ENCODE assay signal across 7 cellular contexts in the genomic region with DNA sequence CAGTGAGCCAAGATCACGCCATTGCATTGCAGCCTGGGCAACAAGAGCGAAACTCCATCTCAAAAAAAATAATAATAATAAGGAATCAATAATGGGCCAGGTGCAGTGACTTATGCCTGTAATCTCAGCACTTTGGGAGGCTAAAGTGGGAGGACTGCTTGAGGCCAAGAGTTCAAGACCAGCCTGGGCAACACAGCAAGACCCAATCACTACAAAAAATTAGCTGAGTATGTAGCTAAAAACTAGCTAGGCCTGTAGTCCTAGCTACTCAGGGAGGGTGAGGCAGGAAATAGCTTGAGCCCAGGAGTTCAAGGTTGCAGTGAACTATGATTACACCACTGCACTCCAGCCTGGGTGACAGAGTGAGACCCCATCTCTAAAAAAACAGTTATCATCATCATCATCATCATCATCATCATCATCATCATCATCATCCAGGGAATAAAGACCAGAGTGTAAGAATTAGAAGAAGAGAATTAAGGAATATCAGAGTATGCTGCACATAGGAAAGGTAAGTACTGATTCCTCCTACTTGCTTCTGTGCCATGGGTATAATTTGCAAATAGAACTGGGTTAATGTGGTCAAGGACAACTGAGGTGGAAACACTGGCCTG.
DNase-seq lines count a peak whose midpoint lies in the region; ATAC-seq, FAIRE-seq and TF ChIP-seq lines count a peak whose summit lies in the region.
"Not testable (repeated sequence)": the region's sequence is repeated elsewhere in the genome, so short reads cannot be mapped to it uniquely, and the experiment has no call there.

No MANE protein-coding gene starts in this region.

- H3K4me1 ChIP-seq in HEK293 (ENCODE audit: control insufficient read depth, insufficient read depth, low read length), result not testable (repeated sequence)
- H3K4me1 ChIP-seq in OCI-LY7 (ENCODE audit: insufficient read depth, low read length, poor library complexity, severe bottlenecking) (peaks cover 77% of the 10 kb centered on the region), GM12878 (ENCODE audit: control insufficient read depth, insufficient read depth, low read length) (peaks cover 58% of the 10 kb centered on the region), spleen (peaks cover 17 to 81% (median 51%) of the 10 kb centered on the region in 6 donors)

- SMC1A ChIA-PET in GM12878 (lab: Charles Lee; ENCODE audit: uncharacterized antibody, unreplicated experiment), result interaction anchor here (2.0 to 4.8 kb wide), 2 partner anchors 11 to 93 kb away, joined by 9 to 123 read pairs; no protein-coding TSS in a partner anchor

- H3K36me3 Mint-ChIP-seq in Calu3 (ENCODE audit: insufficient read depth, unreplicated experiment) (peaks cover 26% of the 10 kb centered on the region), activated B cell treated with CpG ODN at 0.5 μM for 24 hours (ENCODE audit: low read depth) (peaks cover 46% of the 10 kb centered on the region), memory B cell (peaks cover 23% of the 10 kb centered on the region)

- H3K36me3 ChIP-seq in HEK293 (ENCODE audit: control insufficient read depth in 2 of 2, insufficient read depth in 1 of 2, low read length in 2 of 2), result peaks cover 17 to 65% of the 10 kb centered on the region in 2 experiments
- H3K36me3 ChIP-seq in OCI-LY7 (ENCODE audit: insufficient read depth, low read length), result peaks cover 85% of the 10 kb centered on the region
- peaks cover 12 to 17% of the 10 kb centered on the region in 2 experiments for H3K36me3 ChIP-seq in GM12878 (ENCODE audit: control insufficient read depth in 2 of 2, insufficient read depth in 2 of 2, low read length in 1 of 2)
- H3K36me3 ChIP-seq in spleen, result peaks cover 0 to 93% (median 18%) of the 10 kb centered on the region in 6 donors

- H2AFZ ChIP-seq in OCI-LY7 (ENCODE audit: low read length); GM12878 (ENCODE audit: control insufficient read depth, low read depth, low read length): not testable (repeated sequence)

- H3K4me3 ChIP-seq in HEK293 (ENCODE audit: low read depth, low read length); spleen: not testable (repeated sequence)
- H3K4me3 ChIP-seq in OCI-LY7 (ENCODE audit: low read depth, low read length, poor library complexity, severe bottlenecking), result peak overlapping the region; percentile 62
- peak overlapping the region; percentile 60; the same call in 1 of the 2 replicates for H3K4me3 ChIP-seq in GM12878

- TF ChIP-seq CTCF in Calu3 (IDR thresholded peaks at IDR 0.05; ENCODE audit: unreplicated experiment); HEK293 (tag by site-specific recombination; IDR thresholded peaks at IDR 0.05); OCI-LY7 (conservative IDR thresholded peaks at IDR 0.05; ENCODE audit: low read length); activated B cell treated with CpG ODN at 0.5 μM for 24 hours (IDR thresholded peaks at IDR 0.05); GM12878 (IDR thresholded peaks at IDR 0.05 in 2 of 3, conservative IDR thresholded peaks at IDR 0.05 in 1 of 3; ENCODE audit: control insufficient read depth in 2 of 3, extremely low read depth in 1 of 3, insufficient read depth in 1 of 3, low read depth in 3 of 3, low read length in 3 of 3); spleen (IDR thresholded peaks at IDR 0.05 in 8 of 11, conservative IDR thresholded peaks at IDR 0.05 in 3 of 11): not testable (repeated sequence)

- not testable (repeated sequence) for DNase-seq in Calu3; OCI-LY7 (ENCODE audit: low spot score); activated B cell treated with CpG ODN at 0.5 μM for 24 hours; GM12878 (ENCODE audit: low read depth, low spot score); memory B cell (ENCODE audit: low spot score in 2 of 2); spleen

- 93% methylated on average over 2 of the region's 2 CpGs for WGBS in GM12878 (ENCODE audit: insufficient coverage, insufficient replicate concordance, low lambda C conversion rate, missing lambda C conversion rate)
- 93 to 100% (median 99%) methylated on average over 2 of the region's 2 CpGs for WGBS in spleen, 5 donors

- intact Hi-C loops in Calu3 (cut with micrococcal nuclease; ENCODE audit: unreplicated experiment); OCI-LY7 (cut with micrococcal nuclease; ENCODE audit: unreplicated experiment); activated B cell treated with CpG ODN at 0.5 μM for 24 hours (cut with micrococcal nuclease); spleen (cut with DNase I; ENCODE audit: low total_unique reads): not testable (repeated sequence)
- intact Hi-C loops in GM12878 (cut with micrococcal nuclease; ENCODE audit: unreplicated experiment), result loop anchor here (5.0 kb wide), 1 partner anchor 241 kb away; the partner anchor contains the start of gene NCOA3

- in situ Hi-C loops in GM12878 (cut with MboI), result not testable (repeated sequence)

- H3K9me3 Mint-ChIP-seq in Calu3 (ENCODE audit: low read depth, unreplicated experiment); activated B cell treated with CpG ODN at 0.5 μM for 24 hours; memory B cell: not testable (repeated sequence)

- H3K79me2 ChIP-seq in OCI-LY7 (ENCODE audit: insufficient read depth, low read depth, low read length), result peaks cover 75% of the 10 kb centered on the region; the same call in 1 of the 2 replicates
- peaks cover 70% of the 10 kb centered on the region for H3K79me2 ChIP-seq in GM12878 (ENCODE audit: control insufficient read depth, insufficient read depth, low read length)

- H4K20me1 ChIP-seq in OCI-LY7 (ENCODE audit: insufficient read depth, low read length); GM12878 (ENCODE audit: control insufficient read depth, insufficient read depth): not testable (repeated sequence)

- not testable (repeated sequence) for FAIRE-seq in GM12878 (lab: Jason Lieb, UNC)

- not testable (repeated sequence) for TF ChIP-seq RAD21 in GM12878 (IDR thresholded peaks at IDR 0.05; ENCODE audit: insufficient read depth, low read depth, low read length)

- H3K27ac ChIP-seq in HEK293 (ENCODE audit: extremely low read depth, low read depth, low read length), result not testable (repeated sequence)
- H3K27ac ChIP-seq in OCI-LY7 (ENCODE audit: low read depth, low read length, poor library complexity, severe bottlenecking) (peak overlapping the region; percentile 99), GM12878 (ENCODE audit: control insufficient read depth, insufficient read depth) (peak overlapping the region; percentile 93), spleen (peak overlapping the region in 7 of 8 donors; percentile 17 to 83 (median 67))

- BruUV-seq in Calu3 (replicated peaks; lab: Mats Ljungman, UMichigan); OCI-LY7 (replicated peaks; lab: Mats Ljungman, UMichigan); GM12878 (replicated peaks; lab: Mats Ljungman, UMichigan): not testable (repeated sequence)

- not testable (repeated sequence) for H3K9ac ChIP-seq in GM12878 (ENCODE audit: control insufficient read depth, insufficient read depth, low read length)

- RAD21 ChIA-PET in GM12878 (lab: Charles Lee; ENCODE audit: unreplicated experiment), result interaction anchor here (2.3 to 4.9 kb wide), 3 partner anchors 12 to 123 kb away, joined by 13 to 70 read pairs (median 29); no protein-coding TSS in a partner anchor

- CTCF ChIA-PET in Calu3 (lab: Charles Lee), result not testable (repeated sequence)
- CTCF ChIA-PET in HEK293 (lab: Yijun Ruan, JAX), result interaction anchor here (0.6 to 3.3 kb wide), 2 partner anchors 12 to 508 kb away, joined by 3 to 17 read pairs; no protein-coding TSS in a partner anchor
- CTCF ChIA-PET in OCI-LY7 (lab: Charles Lee; ENCODE audit: unreplicated experiment), result interaction anchor here (2.6 kb wide), 1 partner anchor 10 kb away, joined by 11 read pairs; no protein-coding TSS in a partner anchor
- CTCF ChIA-PET in activated B cell treated with CpG ODN at 0.5 μM for 24 hours (lab: Charles Lee), result interaction anchor here (1.1 to 4.3 kb wide), 2 partner anchors 12 to 284 kb away, joined by 3 to 62 read pairs; no protein-coding TSS in a partner anchor
- CTCF ChIA-PET in GM12878 (lab: Yijun Ruan, JAX), result interaction anchor here (1.8 to 10.1 kb wide), 2 partner anchors 13 to 42 kb away, joined by 6 to 148 read pairs; no protein-coding TSS in a partner anchor

- not testable (repeated sequence) for ATAC-seq in activated B cell treated with CpG ODN at 0.5 μM for 24 hours (ENCODE audit: low read depth); GM12878; memory B cell (ENCODE audit: low read depth)

- H3K4me1 Mint-ChIP-seq in Calu3 (ENCODE audit: low read depth, unreplicated experiment), result peaks cover 29% of the 10 kb centered on the region
- H3K4me1 Mint-ChIP-seq in activated B cell treated with CpG ODN at 0.5 μM for 24 hours, result peaks cover 78% of the 10 kb centered on the region
- H3K4me1 Mint-ChIP-seq in memory B cell, result peaks cover 52% of the 10 kb centered on the region

- not testable (repeated sequence) for H3K27me3 Mint-ChIP-seq in Calu3 (ENCODE audit: unreplicated experiment); activated B cell treated with CpG ODN at 0.5 μM for 24 hours; memory B cell

- H3K4me3 Mint-ChIP-seq in Calu3 (ENCODE audit: low read depth, unreplicated experiment), result not testable (repeated sequence)
- H3K4me3 Mint-ChIP-seq in activated B cell treated with CpG ODN at 0.5 μM for 24 hours (peak overlapping the region; percentile 15), memory B cell (peak overlapping the region; percentile 19)

- TF ChIP-seq POLR2A in GM12878 (IDR thresholded peaks at IDR 0.05; ENCODE audit: low read depth, low read length); spleen (IDR thresholded peaks at IDR 0.05): not testable (repeated sequence)

- not testable (repeated sequence) for H3K9me2 ChIP-seq in OCI-LY7 (ENCODE audit: insufficient read depth, low read length)

- not testable (repeated sequence) for H3K27me3 ChIP-seq in GM12878 (replicated peaks in 1 of 2; ENCODE audit: control insufficient read depth in 2 of 2, insufficient read depth in 2 of 2, low read length in 1 of 2); spleen (replicated peaks in 1 of 7)

- H3K9me3 ChIP-seq in HEK293 (ENCODE audit: control insufficient read depth, insufficient read depth, low read depth, low read length); OCI-LY7 (ENCODE audit: low read length); GM12878 (replicated peaks; ENCODE audit: control insufficient read depth, insufficient read depth, low read length); spleen: not testable (repeated sequence)

- H3K4me2 ChIP-seq in OCI-LY7 (ENCODE audit: low read length) (peak overlapping the region; percentile 96), GM12878 (ENCODE audit: control insufficient read depth, insufficient read depth) (peak overlapping the region; percentile 88)

- POLR2A ChIA-PET in HEK293 (lab: Yijun Ruan, JAX), result not testable (repeated sequence)
- POLR2A ChIA-PET in OCI-LY7 (lab: Charles Lee), result interaction anchor here (1.7 kb wide), 1 partner anchor 17 kb away, joined by 3 read pairs; no protein-coding TSS in a partner anchor
- POLR2A ChIA-PET in activated B cell treated with CpG ODN at 0.5 μM for 24 hours (lab: Charles Lee), result interaction anchor here (3.2 kb wide), 1 partner anchor 12 kb away, joined by 31 read pairs; no protein-coding TSS in a partner anchor
- POLR2A ChIA-PET in GM12878 (lab: Charles Lee), result interaction anchor here (1.2 to 1.3 kb wide), 2 partner anchors 13 to 92 kb away, joined by 3 to 4 read pairs; no protein-coding TSS in a partner anchor

- not testable (repeated sequence) for TF ChIP-seq EP300 in GM12878 (IDR thresholded peaks at IDR 0.05; ENCODE audit: borderline replicate concordance in 1 of 2, control insufficient read depth in 1 of 2, low read depth in 2 of 2, low read length in 2 of 2)

- H3K27ac Mint-ChIP-seq in Calu3 (ENCODE audit: unreplicated experiment), result peak overlapping the region; percentile 19
- H3K27ac Mint-ChIP-seq in activated B cell treated with CpG ODN at 0.5 μM for 24 hours, result peak overlapping the region; percentile 92
- H3K27ac Mint-ChIP-seq in memory B cell, result peak overlapping the region; percentile 84

Comparison
In these comparisons a context has a peak if more than half of its experiments do, and no peak if none do; other contexts are left out.
1. H3K27ac Mint-ChIP-seq: peak in every context shown above with its lines; median percentile 92 in activated B cell treated with CpG ODN at 0.5 μM for 24 hours; 84 in memory B cell; 19 in Calu3.